8 cellular contexts compared by ENCODE assay signal in genomic region chr19:40465025-40465780, GRCh38. TPM values are rescaled to one million over a fixed set of nuclear protein-coding genes. Genes with fewer than 3 reads are reported as not detected.
DNase-seq lines count a peak whose midpoint lies in the region; ATAC-seq and TF ChIP-seq lines count a peak whose summit lies in the region.

TSS of gene BLVRB (minus strand) at chr19:40465745. CDS start at chr19:40465688, 57 bp downstream.

- no peaks in the 10 kb centered on the region for H3K9me3 ChIP-seq in MM.1S (replicated peaks; ENCODE audit: insufficient read depth, low read length)

- DNase-seq in activated gamma-delta T cell treated with Interleukin-2 at 50 U/mL for 16 hours (peak; percentile 15), activated gamma-delta T cell (lab: John Stamatoyannopoulos, UW) (no peak), MM.1S (peak; percentile 26), glomerular endothelial cell (ENCODE audit: extremely low read depth, low read depth, low spot score) (no peak), osteocyte (ENCODE audit: extremely low spot score, unreplicated experiment) (no peak)
- peak; percentile 55 for DNase-seq in activated CD8-positive, alpha-beta memory T cell treated with anti-CD3 and anti-CD28 coated beads, Interleukin-2, amount 50 U/mL, for 48 hours
- DNase-seq in stimulated activated CD4-positive, alpha-beta T cell treated with anti-CD3 and anti-CD28 coated beads, Interleukin-2, amount 100 ng/mL, for 24 hours, result no peak

- H3K9me2 ChIP-seq in MM.1S (replicated peaks; ENCODE audit: insufficient read depth, low read length), result no peaks in the 10 kb centered on the region

- ATAC-seq in HG03469 (IDR thresholded peaks at IDR 0.05; ENCODE audit: unreplicated experiment), result no peak

- H3K79me2 ChIP-seq in MM.1S (ENCODE audit: low read length), result no peaks in the 10 kb centered on the region

- H3K36me3 ChIP-seq in MM.1S (replicated peaks; ENCODE audit: insufficient read depth, low read length), result no peaks in the 10 kb centered on the region

- no peaks in the 10 kb centered on the region for H3K36me3 Mint-ChIP-seq in osteocyte (ENCODE audit: unreplicated experiment)

- no peaks in the 10 kb centered on the region for H3K9me3 Mint-ChIP-seq in osteocyte (ENCODE audit: unreplicated experiment)

- peak within 1 kb of the TSS; percentile 89 for H3K4me3 Mint-ChIP-seq in osteocyte (ENCODE audit: unreplicated experiment)

- peaks cover 30% of the 10 kb centered on the region for H3K4me1 Mint-ChIP-seq in osteocyte (ENCODE audit: unreplicated experiment)

- peak within 1 kb of the TSS; percentile 61 for H3K9ac ChIP-seq in MM.1S (ENCODE audit: low read length)

- no peak for TF ChIP-seq CTCF in MM.1S (IDR thresholded peaks at IDR 0.05; ENCODE audit: low read length)
- no peak for TF ChIP-seq CTCF in osteocyte (IDR thresholded peaks at IDR 0.05)

- H3K4me3 ChIP-seq in MM.1S (ENCODE audit: low read length), result peak within 1 kb of the TSS; percentile 80

- peak within 1 kb of the TSS; percentile 83 for H2AFZ ChIP-seq in MM.1S (ENCODE audit: low read length)

- H4K20me1 ChIP-seq in MM.1S (ENCODE audit: insufficient read depth, low read length), result no peaks in the 10 kb centered on the region

- H3K4me1 ChIP-seq in MM.1S (ENCODE audit: low read length), result peaks cover 20% of the 10 kb centered on the region

- peaks cover 7% of the 10 kb centered on the region for H3K27me3 Mint-ChIP-seq in osteocyte (ENCODE audit: unreplicated experiment)

- no peak within 1 kb of the TSS for H3K27ac ChIP-seq in MM.1S (ENCODE audit: low read length)

- peak within 1 kb of the TSS; percentile 94 for H3K27ac Mint-ChIP-seq in osteocyte (ENCODE audit: unreplicated experiment)

- H3F3A ChIP-seq in MM.1S (ENCODE audit: insufficient read depth, low read length), result 0 out of 2 replicates have a peak, but pooled peaks cover 3% of the 10 kb centered on the region

- H3K4me2 ChIP-seq in MM.1S (ENCODE audit: low read depth, low read length), result peak within 1 kb of the TSS; percentile 99

- peaks cover 13% of the 10 kb centered on the region for H3K27me3 ChIP-seq in MM.1S (replicated peaks; ENCODE audit: insufficient read depth, low read length)

RNA-seq across cellular contexts. Expression of gene BLVRB, which starts in this region (rescaled TPM):
- total RNA-seq in glomerular endothelial cell (70.8 and 92.6 TPM in 2 replicates), osteocyte (45.6 and 51.5 TPM in 2 replicates)

Comparison
In these comparisons a context has a peak if more than half of its experiments do, and no peak if none do; other contexts are left out.
1. DNase-seq: peak in activated gamma-delta T cell treated with Interleukin-2 at 50 U/mL for 16 hours (single experiment), MM.1S (single experiment) and activated CD8-positive, alpha-beta memory T cell treated with anti-CD3 and anti-CD28 coated beads, Interleukin-2, amount 50 U/mL, for 48 hours (single experiment); none in activated gamma-delta T cell (single experiment), glomerular endothelial cell (single experiment), osteocyte (single experiment) and stimulated activated CD4-positive, alpha-beta T cell treated with anti-CD3 and anti-CD28 coated beads, Interleukin-2, amount 100 ng/mL, for 24 hours (0 of 2).